Comparison of ENCODE assay signal across 19 cellular contexts in the genomic region with DNA sequence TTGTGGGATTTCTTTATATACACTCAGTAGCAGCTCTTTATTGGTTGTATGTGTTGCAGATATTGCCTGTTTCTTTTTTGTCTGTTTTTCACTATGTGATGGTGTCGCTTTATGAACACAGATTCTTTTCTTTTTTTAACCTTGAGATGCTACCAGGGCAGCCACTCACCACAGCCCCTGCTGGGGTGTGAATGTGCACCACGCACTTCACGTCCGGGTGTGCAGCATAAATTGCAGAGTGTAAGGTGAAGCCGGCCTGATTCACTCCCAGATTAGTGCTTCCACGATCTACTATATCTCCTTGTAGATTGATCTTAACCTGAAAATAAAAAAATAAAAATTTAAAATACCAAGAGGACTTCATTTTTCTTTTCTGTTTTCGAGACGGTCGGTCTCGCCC.
DNase-seq lines count a peak whose midpoint lies in the region; ATAC-seq and TF ChIP-seq lines count a peak whose summit lies in the region.
"Had no signal": no experiment of that assay in that cellular context is flagged by ENCODE, and none has a peak within 500 bp of the region (broad histone marks: within the 10 kb centered on the region; RNA-seq: fewer than 3 reads in every experiment).

No MANE protein-coding gene starts in this region.

- no peaks in the 10 kb centered on the region for H3K27me3 Mint-ChIP-seq in endodermal cell (ENCODE audit: insufficient read depth)

- ATAC-seq in Right ventricle myocardium superior (ENCODE audit: poor library complexity), result peak; percentile 33
- no peak for ATAC-seq in upper lobe of right lung

- H3K4me1 Mint-ChIP-seq in endodermal cell, result peaks cover 9% of the 10 kb centered on the region

- H3K27ac Mint-ChIP-seq in endodermal cell, result peak overlapping the region; percentile 12
- H3K27ac Mint-ChIP-seq: H9 had no signal

- H3K9me3 Mint-ChIP-seq in endodermal cell, result no peaks in the 10 kb centered on the region
- H3K9me3 Mint-ChIP-seq: H9 had no signal

- H3K9me3 ChIP-seq in left ventricle myocardium inferior (replicated peaks) (no peaks in the 10 kb centered on the region), SK-N-MC (ENCODE audit: low read depth, low read length) (no peaks in the 10 kb centered on the region), endodermal cell (ENCODE audit: control insufficient read depth, low read length) (no peaks in the 10 kb centered on the region), upper lobe of right lung (no peaks in the 10 kb centered on the region)
- H3K9me3 ChIP-seq: SJCRH30 had no signal

- H3K36me3 Mint-ChIP-seq in endodermal cell (ENCODE audit: low read depth), result peaks cover 7% of the 10 kb centered on the region

- TF ChIP-seq CTCF in left ventricle myocardium inferior (IDR thresholded peaks at IDR 0.05; ENCODE audit: borderline replicate concordance) (no peak), endodermal cell (conservative IDR thresholded peaks at IDR 0.05) (no peak), upper lobe of right lung (IDR thresholded peaks at IDR 0.05) (no peak)

- H3K27me3 ChIP-seq in left ventricle myocardium inferior (ENCODE audit: low read depth) (no peaks in the 10 kb centered on the region), endodermal cell (ENCODE audit: control insufficient read depth, insufficient read depth, low read length, poor library complexity, severe bottlenecking) (no peaks in the 10 kb centered on the region), upper lobe of right lung (no peaks in the 10 kb centered on the region)
- H3K27me3 ChIP-seq: SJCRH30 had no signal

- no peak overlapping the region for H3K4me3 ChIP-seq in left ventricle myocardium inferior
- no peak overlapping the region for H3K4me3 ChIP-seq in SK-N-MC
- H3K4me3 ChIP-seq in endodermal cell (ENCODE audit: low read length), result no peak overlapping the region
- no peak overlapping the region for H3K4me3 ChIP-seq in upper lobe of right lung
- H3K4me3 ChIP-seq: GM23248, SJCRH30 had no signal

- intact Hi-C loops in Right ventricle myocardium superior (cut with DNase I) (no loop called here), left ventricle myocardium inferior (cut with micrococcal nuclease) (no loop called here), upper lobe of right lung (cut with DNase I) (no loop called here)

- H3K9ac ChIP-seq in SK-N-MC (ENCODE audit: insufficient read length) (no peak overlapping the region), endodermal cell (ENCODE audit: extremely low read depth, low read length, poor library complexity, severe bottlenecking) (no peak overlapping the region)
- H3K9ac ChIP-seq: GM23248 had no signal

- 97 to 100% methylated on average over 4 to 8 of the region's 10 CpGs for WGBS in endodermal cell (ENCODE audit: insufficient coverage in 1 of 2, insufficient read length in 1 of 2), 2 experiments

- H3K36me3 ChIP-seq in left ventricle myocardium inferior (peaks cover 4% of the 10 kb centered on the region), SK-N-MC (ENCODE audit: insufficient read depth, low read length) (no peaks in the 10 kb centered on the region), endodermal cell (ENCODE audit: control insufficient read depth, insufficient read depth, low read length) (peaks cover 12% of the 10 kb centered on the region), upper lobe of right lung (no peaks in the 10 kb centered on the region)

- H3K4me3 Mint-ChIP-seq in endodermal cell, result no peak overlapping the region
- H3K4me3 Mint-ChIP-seq: H9 had no signal

- H3K4me1 ChIP-seq in left ventricle myocardium inferior (peaks cover 44% of the 10 kb centered on the region), endodermal cell (ENCODE audit: control insufficient read depth, insufficient read depth, low read length) (no peaks in the 10 kb centered on the region), upper lobe of right lung (no peaks in the 10 kb centered on the region)
- H3K4me1 ChIP-seq: SJCRH30 had no signal

- DNase-seq in Right ventricle myocardium superior (no peak), left ventricle myocardium inferior (no peak), SK-N-MC (ENCODE audit: low read depth, low spot score) (no peak), endodermal cell (no peak), upper lobe of right lung (peak; percentile 17), NCI-H1417 treated with DMSO at 0.1 percent for 48 hours (lab: John Stamatoyannopoulos, UW) (no peak), OCI-M1 (lab: John Stamatoyannopoulos, UW) (no peak)
- DNase-seq: DMS153, DND-41, GM23248, H9, KBM-7, MV-4-11, NCI-H1105, NCI-H146, NCI-H2029, NCI-H2227 treated with DMSO at 0.1 percent for 48 hours, NCI-H69, SJCRH30 had no signal

- H3K27ac ChIP-seq in left ventricle myocardium inferior (replicated peaks) (no peak overlapping the region), SK-N-MC (peak overlapping the region; percentile 39; the same call in 1 of the 2 replicates), endodermal cell (ENCODE audit: low read depth, low read length) (no peak overlapping the region), upper lobe of right lung (no peak overlapping the region)
- H3K27ac ChIP-seq: GM23248, SJCRH30 had no signal
